Comparison of ENCODE assay signal across 26 cellular contexts in the genomic region with DNA sequence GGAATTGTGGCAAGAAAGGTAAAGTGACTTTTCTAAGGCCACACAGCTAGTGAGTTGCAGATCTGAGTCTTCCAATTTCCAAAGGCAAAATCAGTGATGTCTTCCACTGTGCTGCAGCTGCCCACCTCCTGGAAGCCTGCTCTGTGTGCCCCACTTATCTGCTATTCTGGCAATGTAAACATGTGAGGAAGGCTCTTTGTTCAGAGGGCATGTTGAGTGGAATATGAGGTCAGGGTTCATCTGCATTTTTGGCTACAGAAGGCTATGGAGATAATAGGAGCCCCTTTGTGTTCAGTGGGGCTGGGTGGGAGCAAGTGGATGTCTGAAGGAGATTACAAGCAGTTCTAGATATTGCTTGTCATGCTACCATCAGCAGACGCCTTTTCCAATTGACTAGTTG.
A peak's percentile ranks its signal among the peaks of the same experiment; 100 is the strongest.
DNase-seq lines count a peak whose midpoint lies in the region; ATAC-seq and TF ChIP-seq lines count a peak whose summit lies in the region.
"Had no signal": no experiment of that assay in that cellular context is flagged by ENCODE, and none has a peak within 500 bp of the region (broad histone marks: within the 10 kb centered on the region; RNA-seq: fewer than 3 reads in every experiment).

No MANE protein-coding gene starts in this region.

- H3K4me3 ChIP-seq in cardiac muscle cell (no peak overlapping the region), heart right ventricle (no peak overlapping the region), A673 (ENCODE audit: low read depth, low read length, poor library complexity, severe bottlenecking) (no peak overlapping the region)
- H3K4me3 ChIP-seq in naive thymus-derived CD4-positive, alpha-beta T cell (ENCODE audit: low read length): no peak overlapping the region
- H3K4me3 ChIP-seq: dorsolateral prefrontal cortex, gastrocnemius medialis, psoas muscle, testis had no signal

- intact Hi-C loops in heart right ventricle (cut with DNase I) (no loop called here), A673 (cut with micrococcal nuclease; ENCODE audit: unreplicated experiment) (no loop called here)
- intact Hi-C loops in naive thymus-derived CD4-positive, alpha-beta T cell (cut with micrococcal nuclease): no loop called here

- H3K4me1 Mint-ChIP-seq in naive thymus-derived CD4-positive, alpha-beta T cell: no peaks in the 10 kb centered on the region
- H3K4me1 Mint-ChIP-seq: activated CD4-positive, alpha-beta T cell treated with anti-CD3 and anti-CD28 coated beads, Interleukin-2, amount 10 ng/mL, durations not matched to agents 24 days and 14 days; activated naive CD8-positive, alpha-beta T cell treated with anti-CD3 and anti-CD28 coated beads, Interleukin-2, amount 50 U/mL, for 24 hours had no signal

- no peak overlapping the region for H3K27ac Mint-ChIP-seq in naive thymus-derived CD4-positive, alpha-beta T cell
- H3K27ac Mint-ChIP-seq: activated CD4-positive, alpha-beta T cell treated with anti-CD3 and anti-CD28 coated beads, Interleukin-2, amount 10 ng/mL, durations not matched to agents 24 days and 14 days; activated naive CD8-positive, alpha-beta T cell treated with anti-CD3 and anti-CD28 coated beads, Interleukin-2, amount 50 U/mL, for 24 hours; activated T-cell treated with anti-CD3 and anti-CD28 coated beads, Interleukin-2, amount 50 U/mL, for 24 hours; CD4-positive, alpha-beta T cell; memory B cell had no signal

- H3K9me3 ChIP-seq in cardiac muscle cell (ENCODE audit: low read depth) (no peaks in the 10 kb centered on the region), heart right ventricle (no peaks in the 10 kb centered on the region), A673 (ENCODE audit: low read depth, low read length, poor library complexity, severe bottlenecking) (no peaks in the 10 kb centered on the region)
- H3K9me3 ChIP-seq in naive thymus-derived CD4-positive, alpha-beta T cell (ENCODE audit: control insufficient read depth in 2 of 3, low read length in 3 of 3): no peaks in the 10 kb centered on the region
- H3K9me3 ChIP-seq: gastrocnemius medialis, psoas muscle, testis had no signal

- H3K4me1 ChIP-seq in cardiac muscle cell (ENCODE audit: low read depth): peaks cover 33% of the 10 kb centered on the region
- H3K4me1 ChIP-seq in heart right ventricle: no peaks in the 10 kb centered on the region
- no peaks in the 10 kb centered on the region for H3K4me1 ChIP-seq in naive thymus-derived CD4-positive, alpha-beta T cell (ENCODE audit: control insufficient read depth in 2 of 2, insufficient read depth in 2 of 2, low read length in 2 of 2)
- H3K4me1 ChIP-seq in A673 (ENCODE audit: insufficient read depth, low read length, poor library complexity, severe bottlenecking): no peaks in the 10 kb centered on the region
- H3K4me1 ChIP-seq: gastrocnemius medialis, psoas muscle, testis had no signal

- H3K4me3 Mint-ChIP-seq in naive thymus-derived CD4-positive, alpha-beta T cell: no peak overlapping the region
- H3K4me3 Mint-ChIP-seq: activated CD4-positive, alpha-beta T cell treated with anti-CD3 and anti-CD28 coated beads, Interleukin-2, amount 10 ng/mL, durations not matched to agents 24 days and 14 days; activated naive CD8-positive, alpha-beta T cell treated with anti-CD3 and anti-CD28 coated beads, Interleukin-2, amount 50 U/mL, for 24 hours; activated T-cell treated with anti-CD3 and anti-CD28 coated beads, Interleukin-2, amount 50 U/mL, for 24 hours; CD4-positive, alpha-beta T cell; memory B cell had no signal

- no peaks in the 10 kb centered on the region for H3K36me3 Mint-ChIP-seq in naive thymus-derived CD4-positive, alpha-beta T cell

- 8 to 10% methylated on average over 1 of the region's 1 CpG for WGBS in heart right ventricle, 2 donors

- H3K27me3 Mint-ChIP-seq in naive thymus-derived CD4-positive, alpha-beta T cell: peaks cover 0 to 58% (median 15%) of the 10 kb centered on the region in 5 donors
- H3K27me3 Mint-ChIP-seq: activated CD4-positive, alpha-beta T cell treated with anti-CD3 and anti-CD28 coated beads, Interleukin-2, amount 10 ng/mL, durations not matched to agents 24 days and 14 days had no signal

- CTCF ChIA-PET in naive thymus-derived CD4-positive, alpha-beta T cell (lab: Charles Lee): no interaction called here
- CTCF ChIA-PET in A673 (lab: Charles Lee): no interaction called here

- no TSS peak for BruUV-seq in A673 (replicated peaks; lab: Mats Ljungman, UMichigan)

- DNase-seq in cardiac muscle cell (ENCODE audit: low read depth in 1 of 2, low spot score in 1 of 2): peak in 1 of 2 donors; percentile 84
- no peak for DNase-seq in heart right ventricle
- DNase-seq in NCI-H2029 treated with DMSO at 0.1 percent for 48 hours (lab: John Stamatoyannopoulos, UW): peak; percentile 93
- peak; percentile 89 for DNase-seq in NCI-H69 (lab: John Stamatoyannopoulos, UW)
- no peak for DNase-seq in naive thymus-derived CD4-positive, alpha-beta T cell
- DNase-seq in A673 (ENCODE audit: low spot score): no peak
- DNase-seq: 8988T; activated CD4-positive, alpha-beta T cell treated with anti-CD3 and anti-CD28 coated beads, Interleukin-2, amount 10 ng/mL, durations not matched to agents 24 days and 14 days; activated gamma-delta T cell treated with Interleukin-2 at 50 U/mL for 16 hours; activated naive CD8-positive, alpha-beta T cell treated with anti-CD3 and anti-CD28 coated beads, Interleukin-2, amount 50 U/mL, for 24 hours; activated T-cell treated with anti-CD3 and anti-CD28 coated beads, Interleukin-2, amount 50 U/mL, for 24 hours; CD4-positive, alpha-beta T cell; DND-41; dorsolateral prefrontal cortex; gastrocnemius medialis; H7; NCI-H1436; NCI-H226; psoas muscle; stimulated activated CD4-positive, alpha-beta T cell treated with anti-CD3 and anti-CD28 coated beads, Interleukin-15, amount 100 ng/mL, for 24 hours; stimulated activated naive CD8-positive, alpha-beta T cell treated with anti-CD3 and anti-CD28 coated beads, Interleukin-15, Interleukin-2, amounts not matched to agents 100 U/mL and 50 U/mL, for 24 hours; T1000; testis had no signal

- POLR2A ChIA-PET in naive thymus-derived CD4-positive, alpha-beta T cell (lab: Charles Lee): no interaction called here
- POLR2A ChIA-PET in A673 (lab: Charles Lee; ENCODE audit: low non-redundant PET): no interaction called here

- H3K27me3 ChIP-seq in cardiac muscle cell (no peaks in the 10 kb centered on the region), heart right ventricle (peaks cover 0 to 42% (median 11%) of the 10 kb centered on the region in 7 donors), A673 (replicated peaks; ENCODE audit: insufficient read depth, low read depth, low read length, poor library complexity) (peaks cover under 1% of the 10 kb centered on the region)
- peaks cover 0 to 5% of the 10 kb centered on the region in 2 donors for H3K27me3 ChIP-seq in naive thymus-derived CD4-positive, alpha-beta T cell (ENCODE audit: control insufficient read depth in 2 of 2, insufficient read depth in 2 of 2, low read length in 2 of 2)
- H3K27me3 ChIP-seq: testis had no signal

- ATAC-seq in heart right ventricle (no peak), HG03571 (IDR thresholded peaks at IDR 0.05; ENCODE audit: unreplicated experiment) (no peak), GM21526 (IDR thresholded peaks at IDR 0.05; ENCODE audit: low FRiP score, unreplicated experiment) (no peak)
- ATAC-seq in naive thymus-derived CD4-positive, alpha-beta T cell: no peak
- ATAC-seq: activated naive CD8-positive, alpha-beta T cell treated with anti-CD3 and anti-CD28 coated beads, Interleukin-2, amount 50 U/mL, for 24 hours; gastrocnemius medialis; psoas muscle; stimulated activated naive CD8-positive, alpha-beta T cell treated with anti-CD3 and anti-CD28 coated beads, Interleukin-15, Interleukin-2, amounts not matched to agents 100 U/mL and 50 U/mL, for 24 hours had no signal

- no peak for TF ChIP-seq CTCF in cardiac muscle cell (IDR thresholded peaks at IDR 0.05; ENCODE audit: low read depth, low read length)
- no peak for TF ChIP-seq CTCF in heart right ventricle (IDR thresholded peaks at IDR 0.05)
- no peak for TF ChIP-seq CTCF in A673 (conservative IDR thresholded peaks at IDR 0.05; ENCODE audit: low read depth, low read length)

- H3K36me3 ChIP-seq in cardiac muscle cell (no peaks in the 10 kb centered on the region), heart right ventricle (no peaks in the 10 kb centered on the region), A673 (ENCODE audit: insufficient read depth, low read length, poor library complexity, severe bottlenecking) (no peaks in the 10 kb centered on the region)
- no peaks in the 10 kb centered on the region for H3K36me3 ChIP-seq in naive thymus-derived CD4-positive, alpha-beta T cell (ENCODE audit: control insufficient read depth in 2 of 3, insufficient read depth in 3 of 3, low read length in 3 of 3)
- H3K36me3 ChIP-seq: gastrocnemius medialis had no signal

- H3K9me3 Mint-ChIP-seq in naive thymus-derived CD4-positive, alpha-beta T cell: peaks cover 0 to 26% (median 5%) of the 10 kb centered on the region in 11 donors
- H3K9me3 Mint-ChIP-seq: activated CD4-positive, alpha-beta T cell treated with anti-CD3 and anti-CD28 coated beads, Interleukin-2, amount 10 ng/mL, durations not matched to agents 24 days and 14 days; activated naive CD8-positive, alpha-beta T cell treated with anti-CD3 and anti-CD28 coated beads, Interleukin-2, amount 50 U/mL, for 24 hours; activated T-cell treated with anti-CD3 and anti-CD28 coated beads, Interleukin-2, amount 50 U/mL, for 24 hours had no signal

- peak overlapping the region; percentile 72 for H3K27ac ChIP-seq in cardiac muscle cell
- no peak overlapping the region for H3K27ac ChIP-seq in heart right ventricle
- no peak overlapping the region for H3K27ac ChIP-seq in naive thymus-derived CD4-positive, alpha-beta T cell (ENCODE audit: low read depth, low read length)
- H3K27ac ChIP-seq in A673 (ENCODE audit: low read depth, low read length, poor library complexity, severe bottlenecking): no peak overlapping the region
- H3K27ac ChIP-seq: dorsolateral prefrontal cortex, gastrocnemius medialis, psoas muscle, testis had no signal

Comparison
In these comparisons a context has a peak if more than half of its experiments do, and no peak if none do; other contexts are left out.
1. DNase-seq: peak in NCI-H2029 treated with DMSO at 0.1 percent for 48 hours (single experiment) and NCI-H69 (single experiment); none in heart right ventricle (0 of 2), naive thymus-derived CD4-positive, alpha-beta T cell (0 of 9) and A673 (single experiment).